ENCODE assay signal across 2 cellular contexts in the genomic region with DNA sequence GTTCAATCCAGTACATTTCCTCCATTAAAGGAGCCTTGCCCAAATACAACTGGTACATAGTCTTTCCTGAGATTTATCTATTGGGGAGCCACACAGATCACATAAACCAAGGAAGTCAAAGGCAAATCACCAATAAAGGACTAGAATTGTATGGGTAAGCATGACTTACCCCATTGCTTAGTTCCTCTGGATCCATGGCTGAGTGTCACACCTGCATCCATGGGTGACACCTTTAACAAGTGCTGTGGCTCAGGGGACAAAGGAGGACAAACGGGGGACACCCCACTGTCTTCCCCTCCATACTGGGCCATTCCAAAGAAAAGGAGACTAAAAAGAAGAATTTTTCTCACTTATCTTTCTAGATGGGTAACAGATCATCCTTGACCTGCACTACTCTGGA.
A peak's percentile ranks its signal among the peaks of the same experiment; 100 is the strongest.
TF ChIP-seq lines count a peak whose summit lies in the region.

No MANE protein-coding gene starts in this region.

TF ChIP-seq in Ishikawa, 13 proteins besides CTCF, POLR2A, EP300 and RAD21:
- TF ChIP-seq USF1 (IDR thresholded peaks at IDR 0.05) (0 out of 2 replicates have a peak, but pooled peaks have one; percentile 25), YY1 (IDR thresholded peaks at IDR 0.05; ENCODE audit: low read depth) (no peak)

TF ChIP-seq in GM12878, 131 proteins besides CTCF, POLR2A, EP300 and RAD21:
- TF ChIP-seq, protein P1, sequence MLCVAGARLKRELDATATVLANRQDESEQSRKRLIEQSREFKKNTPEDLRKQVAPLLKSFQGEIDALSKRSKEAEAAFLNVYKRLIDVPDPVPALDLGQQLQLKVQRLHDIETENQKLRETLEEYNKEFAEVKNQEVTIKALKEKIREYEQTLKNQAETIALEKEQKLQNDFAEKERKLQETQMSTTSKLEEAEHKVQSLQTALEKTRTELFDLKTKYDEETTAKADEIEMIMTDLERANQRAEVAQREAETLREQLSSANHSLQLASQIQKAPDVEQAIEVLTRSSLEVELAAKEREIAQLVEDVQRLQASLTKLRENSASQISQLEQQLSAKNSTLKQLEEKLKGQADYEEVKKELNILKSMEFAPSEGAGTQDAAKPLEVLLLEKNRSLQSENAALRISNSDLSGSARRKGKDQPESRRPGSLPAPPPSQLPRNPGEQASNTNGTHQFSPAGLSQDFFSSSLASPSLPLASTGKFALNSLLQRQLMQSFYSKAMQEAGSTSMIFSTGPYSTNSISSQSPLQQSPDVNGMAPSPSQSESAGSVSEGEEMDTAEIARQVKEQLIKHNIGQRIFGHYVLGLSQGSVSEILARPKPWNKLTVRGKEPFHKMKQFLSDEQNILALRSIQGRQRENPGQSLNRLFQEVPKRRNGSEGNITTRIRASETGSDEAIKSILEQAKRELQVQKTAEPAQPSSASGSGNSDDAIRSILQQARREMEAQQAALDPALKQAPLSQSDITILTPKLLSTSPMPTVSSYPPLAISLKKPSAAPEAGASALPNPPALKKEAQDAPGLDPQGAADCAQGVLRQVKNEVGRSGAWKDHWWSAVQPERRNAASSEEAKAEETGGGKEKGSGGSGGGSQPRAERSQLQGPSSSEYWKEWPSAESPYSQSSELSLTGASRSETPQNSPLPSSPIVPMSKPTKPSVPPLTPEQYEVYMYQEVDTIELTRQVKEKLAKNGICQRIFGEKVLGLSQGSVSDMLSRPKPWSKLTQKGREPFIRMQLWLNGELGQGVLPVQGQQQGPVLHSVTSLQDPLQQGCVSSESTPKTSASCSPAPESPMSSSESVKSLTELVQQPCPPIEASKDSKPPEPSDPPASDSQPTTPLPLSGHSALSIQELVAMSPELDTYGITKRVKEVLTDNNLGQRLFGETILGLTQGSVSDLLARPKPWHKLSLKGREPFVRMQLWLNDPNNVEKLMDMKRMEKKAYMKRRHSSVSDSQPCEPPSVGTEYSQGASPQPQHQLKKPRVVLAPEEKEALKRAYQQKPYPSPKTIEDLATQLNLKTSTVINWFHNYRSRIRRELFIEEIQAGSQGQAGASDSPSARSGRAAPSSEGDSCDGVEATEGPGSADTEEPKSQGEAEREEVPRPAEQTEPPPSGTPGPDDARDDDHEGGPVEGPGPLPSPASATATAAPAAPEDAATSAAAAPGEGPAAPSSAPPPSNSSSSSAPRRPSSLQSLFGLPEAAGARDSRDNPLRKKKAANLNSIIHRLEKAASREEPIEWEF (IDR thresholded peaks at IDR 0.05; ENCODE audit: insufficient replicate concordance, low read depth, low read length) = no peak
- TF ChIP-seq TCF12 (IDR thresholded peaks at IDR 0.05; ENCODE audit: low read depth, low read length) = no peak
- TF ChIP-seq CBX5 (IDR thresholded peaks at IDR 0.05; ENCODE audit: low read depth) = peak; percentile 98; the same call in 1 of the 2 replicates
